In genomic region chr14:26839481-26839880, GRCh38 we compare ENCODE assay signal across 19 cellular contexts.
DNase-seq lines count a peak whose midpoint lies in the region; FAIRE-seq and TF ChIP-seq lines count a peak whose summit lies in the region.
"Had no signal": no experiment of that assay in that cellular context is flagged by ENCODE, and none has a peak within 500 bp of the region (broad histone marks: within the 10 kb centered on the region; RNA-seq: fewer than 3 reads in every experiment).

No MANE protein-coding gene starts in this region.

- H3K4me3 Mint-ChIP-seq in activated naive CD4-positive, alpha-beta T cell treated with anti-CD3 and anti-CD28 coated beads for 36 hours, result no peak overlapping the region
- H3K4me3 Mint-ChIP-seq: CD4-positive, CD25-positive, alpha-beta regulatory T cell; GM23338; H9; HFFc6 had no signal

- intact Hi-C loops in spleen (cut with DNase I; ENCODE audit: low total_unique reads), result no loop called here
- intact Hi-C loops in activated naive CD4-positive, alpha-beta T cell treated with anti-CD3 and anti-CD28 coated beads for 36 hours (cut with micrococcal nuclease), result no loop called here

- H3K4me1 ChIP-seq in ACC112 (ENCODE audit: control insufficient read depth, insufficient read depth, low read length, unreplicated experiment) (peaks cover 35% of the 10 kb centered on the region), spleen (no peaks in the 10 kb centered on the region)
- H3K4me1 ChIP-seq: BLaER1 had no signal

- in situ Hi-C loops in GM13976 (cut with MboI; ENCODE audit: low sequenced_read_pairs, unreplicated experiment), result no loop called here

- no peaks in the 10 kb centered on the region for H3K36me3 ChIP-seq in ACC112 (ENCODE audit: insufficient read depth, low read length)
- H3K36me3 ChIP-seq in bronchial epithelial cell (ENCODE audit: control insufficient read depth, insufficient read depth, low read length), result no peaks in the 10 kb centered on the region
- H3K36me3 ChIP-seq in spleen, result no peaks in the 10 kb centered on the region
- H3K36me3 ChIP-seq: BLaER1 had no signal

- no peak overlapping the region for H3K27ac Mint-ChIP-seq in activated naive CD4-positive, alpha-beta T cell treated with anti-CD3 and anti-CD28 coated beads for 36 hours
- H3K27ac Mint-ChIP-seq: CD4-positive, CD25-positive, alpha-beta regulatory T cell; GM23338; HFFc6 had no signal

- no peaks in the 10 kb centered on the region for H3K36me3 Mint-ChIP-seq in activated naive CD4-positive, alpha-beta T cell treated with anti-CD3 and anti-CD28 coated beads for 36 hours (ENCODE audit: low read depth)
- H3K36me3 Mint-ChIP-seq: CD4-positive, CD25-positive, alpha-beta regulatory T cell had no signal

- H2AFZ ChIP-seq in ACC112 (ENCODE audit: low read length, unreplicated experiment), result no peak overlapping the region
- H2AFZ ChIP-seq: GM23338 had no signal

- DNase-seq in HS-5 (ENCODE audit: low read depth), result peak; percentile 15
- DNase-seq in bronchial epithelial cell (ENCODE audit: low read depth), result peak; percentile 26
- DNase-seq in fibroblast of gingiva (ENCODE audit: low read depth), result peak; percentile 32
- DNase-seq in GM13976 (ENCODE audit: low spot score), result no peak
- no peak for DNase-seq in spleen
- DNase-seq in activated naive CD4-positive, alpha-beta T cell treated with anti-CD3 and anti-CD28 coated beads for 36 hours, result no peak
- DNase-seq in HTR-8/SVneo (ENCODE audit: insufficient read length, low spot score), result no peak
- DNase-seq: CD4-positive, CD25-positive, alpha-beta regulatory T cell; H9; HFFc6; NCI-H2029; NCI-H226; NCI-H510A treated with DMSO at 0.1 percent for 48 hours; NCI-H774 had no signal

- peaks cover 4% of the 10 kb centered on the region for H3K9me3 Mint-ChIP-seq in activated naive CD4-positive, alpha-beta T cell treated with anti-CD3 and anti-CD28 coated beads for 36 hours
- H3K9me3 Mint-ChIP-seq: GM23338, H9 had no signal

- H3K27me3 ChIP-seq in ACC112 (ENCODE audit: insufficient read depth, low read length) (no peaks in the 10 kb centered on the region), bronchial epithelial cell (ENCODE audit: control insufficient read depth, insufficient read depth, low read length) (no peaks in the 10 kb centered on the region), spleen (replicated peaks in 1 of 7) (no peaks in the 10 kb centered on the region)
- H3K27me3 ChIP-seq: BLaER1 had no signal

- WGBS in spleen, 5 donors, result 41 to 70% (median 57%) methylated on average over 1 of the region's 1 CpG

- H3K4me3 ChIP-seq in ACC112 (ENCODE audit: low read depth, low read length) (no peak overlapping the region), bronchial epithelial cell (ENCODE audit: low read depth, low read length) (no peak overlapping the region), spleen (no peak overlapping the region)
- H3K4me3 ChIP-seq: BLaER1, GM23338 had no signal

- FAIRE-seq in bronchial epithelial cell (lab: Jason Lieb, UNC) (no peak), HTR-8/SVneo (lab: Jason Lieb, UNC) (no peak)
- FAIRE-seq: D721Med, GM18507 had no signal

- no peaks in the 10 kb centered on the region for H3K79me2 ChIP-seq in ACC112 (ENCODE audit: control insufficient read depth, insufficient read depth, low read length, unreplicated experiment)

- peaks cover 0 to 4% (median 0%) of the 10 kb centered on the region in 8 donors for H3K9me3 ChIP-seq in spleen
- H3K9me3 ChIP-seq: BLaER1 had no signal

- H3K27ac ChIP-seq in ACC112 (ENCODE audit: low read depth, low read length) (0 out of 2 replicates have a peak overlapping the region, but pooled peaks have one; percentile 14), spleen (no peak overlapping the region)
- H3K27ac ChIP-seq: BLaER1 had no signal

- TF ChIP-seq CTCF in bronchial epithelial cell (IDR thresholded peaks at IDR 0.05; ENCODE audit: insufficient read depth, low read length, severe bottlenecking), result no peak
- TF ChIP-seq CTCF in GM13976 (IDR thresholded peaks at IDR 0.05; ENCODE audit: borderline replicate concordance, control extremely low read depth, extremely low read depth, insufficient read depth, missing control alignments), result no peak
- TF ChIP-seq CTCF in spleen (IDR thresholded peaks at IDR 0.05 in 8 of 11, conservative IDR thresholded peaks at IDR 0.05 in 3 of 11), result no peak

- no peaks in the 10 kb centered on the region for H3K4me1 Mint-ChIP-seq in activated naive CD4-positive, alpha-beta T cell treated with anti-CD3 and anti-CD28 coated beads for 36 hours (ENCODE audit: low read depth)
- H3K4me1 Mint-ChIP-seq: CD4-positive, CD25-positive, alpha-beta regulatory T cell had no signal

- TF ChIP-seq POLR2A in spleen (IDR thresholded peaks at IDR 0.05), result no peak

- H3K27me3 Mint-ChIP-seq in activated naive CD4-positive, alpha-beta T cell treated with anti-CD3 and anti-CD28 coated beads for 36 hours (ENCODE audit: low read depth), result no peaks in the 10 kb centered on the region
- H3K27me3 Mint-ChIP-seq: CD4-positive, CD25-positive, alpha-beta regulatory T cell had no signal

- CTCF ChIA-PET in activated naive CD4-positive, alpha-beta T cell treated with anti-CD3 and anti-CD28 coated beads for 36 hours (lab: Charles Lee), result no interaction called here

Comparison
In these comparisons a context has a peak if more than half of its experiments do, and no peak if none do; other contexts are left out.
1. DNase-seq: peak in HS-5 (single experiment), bronchial epithelial cell (single experiment) and fibroblast of gingiva (single experiment); none in GM13976 (single experiment), spleen (single experiment), activated naive CD4-positive, alpha-beta T cell treated with anti-CD3 and anti-CD28 coated beads for 36 hours (single experiment) and HTR-8/SVneo (single experiment).